ENCODE assay signal across 1 cellular context in the genomic region with DNA sequence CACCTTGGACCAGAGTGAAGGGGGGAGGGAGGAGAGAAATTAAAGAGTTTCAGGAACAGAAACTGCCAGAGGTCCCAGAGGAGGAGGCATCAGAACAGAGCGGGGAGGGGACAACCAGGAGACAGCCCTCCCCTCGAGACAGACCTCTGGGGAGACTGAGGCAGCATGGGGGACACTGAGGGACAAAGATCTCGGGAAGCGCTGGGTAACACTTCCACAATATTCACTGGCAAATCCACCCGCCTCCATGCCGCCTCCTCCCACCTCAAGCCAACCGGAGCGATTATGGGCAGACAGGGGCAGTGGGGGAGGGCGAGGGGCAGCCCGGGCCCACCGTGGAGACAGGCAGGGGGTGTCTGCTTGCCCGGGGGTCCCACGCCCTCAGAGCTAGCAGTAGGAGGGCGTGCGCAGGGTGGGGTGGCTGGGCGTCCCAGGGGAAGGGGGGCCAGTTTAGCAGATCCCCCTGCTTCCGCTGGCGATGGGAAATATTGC.
TF ChIP-seq lines count a peak whose summit lies in the region.

No MANE protein-coding gene starts in this region.

TF ChIP-seq in HEK293, 187 proteins besides CTCF, POLR2A, EP300 and RAD21 (continued from another document and continues in another):
- TF ChIP-seq, protein P1, sequence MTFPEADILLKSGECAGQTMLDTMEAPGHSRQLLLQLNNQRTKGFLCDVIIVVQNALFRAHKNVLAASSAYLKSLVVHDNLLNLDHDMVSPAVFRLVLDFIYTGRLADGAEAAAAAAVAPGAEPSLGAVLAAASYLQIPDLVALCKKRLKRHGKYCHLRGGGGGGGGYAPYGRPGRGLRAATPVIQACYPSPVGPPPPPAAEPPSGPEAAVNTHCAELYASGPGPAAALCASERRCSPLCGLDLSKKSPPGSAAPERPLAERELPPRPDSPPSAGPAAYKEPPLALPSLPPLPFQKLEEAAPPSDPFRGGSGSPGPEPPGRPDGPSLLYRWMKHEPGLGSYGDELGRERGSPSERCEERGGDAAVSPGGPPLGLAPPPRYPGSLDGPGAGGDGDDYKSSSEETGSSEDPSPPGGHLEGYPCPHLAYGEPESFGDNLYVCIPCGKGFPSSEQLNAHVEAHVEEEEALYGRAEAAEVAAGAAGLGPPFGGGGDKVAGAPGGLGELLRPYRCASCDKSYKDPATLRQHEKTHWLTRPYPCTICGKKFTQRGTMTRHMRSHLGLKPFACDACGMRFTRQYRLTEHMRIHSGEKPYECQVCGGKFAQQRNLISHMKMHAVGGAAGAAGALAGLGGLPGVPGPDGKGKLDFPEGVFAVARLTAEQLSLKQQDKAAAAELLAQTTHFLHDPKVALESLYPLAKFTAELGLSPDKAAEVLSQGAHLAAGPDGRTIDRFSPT (tag by site-specific recombination; IDR thresholded peaks at IDR 0.05), result peak; percentile 45; the same call in 1 of the 2 replicates
- TF ChIP-seq, protein P2, sequence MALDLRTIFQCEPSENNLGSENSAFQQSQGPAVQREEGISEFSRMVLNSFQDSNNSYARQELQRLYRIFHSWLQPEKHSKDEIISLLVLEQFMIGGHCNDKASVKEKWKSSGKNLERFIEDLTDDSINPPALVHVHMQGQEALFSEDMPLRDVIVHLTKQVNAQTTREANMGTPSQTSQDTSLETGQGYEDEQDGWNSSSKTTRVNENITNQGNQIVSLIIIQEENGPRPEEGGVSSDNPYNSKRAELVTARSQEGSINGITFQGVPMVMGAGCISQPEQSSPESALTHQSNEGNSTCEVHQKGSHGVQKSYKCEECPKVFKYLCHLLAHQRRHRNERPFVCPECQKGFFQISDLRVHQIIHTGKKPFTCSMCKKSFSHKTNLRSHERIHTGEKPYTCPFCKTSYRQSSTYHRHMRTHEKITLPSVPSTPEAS (tag by site-specific recombination; IDR thresholded peaks at IDR 0.05), result no peak
- peak; percentile 71 for TF ChIP-seq GLIS2 (tag by site-specific recombination; IDR thresholded peaks at IDR 0.05)
- no peak for TF ChIP-seq ZNF114 (tag by site-specific recombination; IDR thresholded peaks at IDR 0.05)
- no peak for TF ChIP-seq ZNF549 (tag by site-specific recombination; IDR thresholded peaks at IDR 0.05)
- TF ChIP-seq ZNF404 (tag by site-specific recombination; IDR thresholded peaks at IDR 0.05), result no peak
- TF ChIP-seq ZNF792 (tag by site-specific recombination; IDR thresholded peaks at IDR 0.05), result no peak
- no peak for TF ChIP-seq ZNF571 (tag by site-specific recombination; IDR thresholded peaks at IDR 0.05)
- no peak for TF ChIP-seq SCRT1 (tag by site-specific recombination; IDR thresholded peaks at IDR 0.05; ENCODE audit: borderline replicate concordance)
- no peak for TF ChIP-seq KLF10 (tag by site-specific recombination; IDR thresholded peaks at IDR 0.05)
- TF ChIP-seq ZIC2 (tag by site-specific recombination; IDR thresholded peaks at IDR 0.05), result peak; percentile 59
- TF ChIP-seq ZFHX2 (tag by site-specific recombination; conservative IDR thresholded peaks at IDR 0.05), result peak; percentile 92
- no peak for TF ChIP-seq ZNF629 (tag by site-specific recombination; IDR thresholded peaks at IDR 0.05)
- no peak for TF ChIP-seq ZBTB17 (tag by site-specific recombination; IDR thresholded peaks at IDR 0.05)
- TF ChIP-seq, protein P3, sequence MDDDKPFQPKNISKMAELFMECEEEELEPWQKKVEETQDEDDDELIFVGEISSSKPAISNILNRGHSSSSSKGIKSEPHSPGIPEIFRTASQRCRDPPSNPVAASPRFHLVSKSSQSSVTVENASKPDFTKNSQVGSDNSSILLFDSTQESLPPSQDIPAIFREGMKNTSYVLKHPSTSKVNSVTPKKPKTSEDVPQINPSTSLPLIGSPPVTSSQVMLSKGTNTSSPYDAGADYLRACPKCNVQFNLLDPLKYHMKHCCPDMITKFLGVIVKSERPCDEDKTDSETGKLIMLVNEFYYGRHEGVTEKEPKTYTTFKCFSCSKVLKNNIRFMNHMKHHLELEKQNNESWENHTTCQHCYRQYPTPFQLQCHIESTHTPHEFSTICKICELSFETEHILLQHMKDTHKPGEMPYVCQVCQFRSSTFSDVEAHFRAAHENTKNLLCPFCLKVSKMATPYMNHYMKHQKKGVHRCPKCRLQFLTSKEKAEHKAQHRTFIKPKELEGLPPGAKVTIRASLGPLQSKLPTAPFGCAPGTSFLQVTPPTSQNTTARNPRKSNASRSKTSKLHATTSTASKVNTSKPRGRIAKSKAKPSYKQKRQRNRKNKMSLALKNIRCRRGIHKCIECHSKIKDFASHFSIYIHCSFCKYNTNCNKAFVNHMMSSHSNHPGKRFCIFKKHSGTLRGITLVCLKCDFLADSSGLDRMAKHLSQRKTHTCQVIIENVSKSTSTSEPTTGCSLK (tag by site-specific recombination; IDR thresholded peaks at IDR 0.05), result no peak
- TF ChIP-seq ZNF423 (tag by site-specific recombination; IDR thresholded peaks at IDR 0.05), result 0 out of 2 replicates have a peak, but pooled peaks have one; percentile 19
- no peak for TF ChIP-seq KLF9 (tag by site-specific recombination; IDR thresholded peaks at IDR 0.05; ENCODE audit: low read depth)
- TF ChIP-seq ZNF707 (tag by site-specific recombination; IDR thresholded peaks at IDR 0.05), result no peak
- TF ChIP-seq, protein P4, sequence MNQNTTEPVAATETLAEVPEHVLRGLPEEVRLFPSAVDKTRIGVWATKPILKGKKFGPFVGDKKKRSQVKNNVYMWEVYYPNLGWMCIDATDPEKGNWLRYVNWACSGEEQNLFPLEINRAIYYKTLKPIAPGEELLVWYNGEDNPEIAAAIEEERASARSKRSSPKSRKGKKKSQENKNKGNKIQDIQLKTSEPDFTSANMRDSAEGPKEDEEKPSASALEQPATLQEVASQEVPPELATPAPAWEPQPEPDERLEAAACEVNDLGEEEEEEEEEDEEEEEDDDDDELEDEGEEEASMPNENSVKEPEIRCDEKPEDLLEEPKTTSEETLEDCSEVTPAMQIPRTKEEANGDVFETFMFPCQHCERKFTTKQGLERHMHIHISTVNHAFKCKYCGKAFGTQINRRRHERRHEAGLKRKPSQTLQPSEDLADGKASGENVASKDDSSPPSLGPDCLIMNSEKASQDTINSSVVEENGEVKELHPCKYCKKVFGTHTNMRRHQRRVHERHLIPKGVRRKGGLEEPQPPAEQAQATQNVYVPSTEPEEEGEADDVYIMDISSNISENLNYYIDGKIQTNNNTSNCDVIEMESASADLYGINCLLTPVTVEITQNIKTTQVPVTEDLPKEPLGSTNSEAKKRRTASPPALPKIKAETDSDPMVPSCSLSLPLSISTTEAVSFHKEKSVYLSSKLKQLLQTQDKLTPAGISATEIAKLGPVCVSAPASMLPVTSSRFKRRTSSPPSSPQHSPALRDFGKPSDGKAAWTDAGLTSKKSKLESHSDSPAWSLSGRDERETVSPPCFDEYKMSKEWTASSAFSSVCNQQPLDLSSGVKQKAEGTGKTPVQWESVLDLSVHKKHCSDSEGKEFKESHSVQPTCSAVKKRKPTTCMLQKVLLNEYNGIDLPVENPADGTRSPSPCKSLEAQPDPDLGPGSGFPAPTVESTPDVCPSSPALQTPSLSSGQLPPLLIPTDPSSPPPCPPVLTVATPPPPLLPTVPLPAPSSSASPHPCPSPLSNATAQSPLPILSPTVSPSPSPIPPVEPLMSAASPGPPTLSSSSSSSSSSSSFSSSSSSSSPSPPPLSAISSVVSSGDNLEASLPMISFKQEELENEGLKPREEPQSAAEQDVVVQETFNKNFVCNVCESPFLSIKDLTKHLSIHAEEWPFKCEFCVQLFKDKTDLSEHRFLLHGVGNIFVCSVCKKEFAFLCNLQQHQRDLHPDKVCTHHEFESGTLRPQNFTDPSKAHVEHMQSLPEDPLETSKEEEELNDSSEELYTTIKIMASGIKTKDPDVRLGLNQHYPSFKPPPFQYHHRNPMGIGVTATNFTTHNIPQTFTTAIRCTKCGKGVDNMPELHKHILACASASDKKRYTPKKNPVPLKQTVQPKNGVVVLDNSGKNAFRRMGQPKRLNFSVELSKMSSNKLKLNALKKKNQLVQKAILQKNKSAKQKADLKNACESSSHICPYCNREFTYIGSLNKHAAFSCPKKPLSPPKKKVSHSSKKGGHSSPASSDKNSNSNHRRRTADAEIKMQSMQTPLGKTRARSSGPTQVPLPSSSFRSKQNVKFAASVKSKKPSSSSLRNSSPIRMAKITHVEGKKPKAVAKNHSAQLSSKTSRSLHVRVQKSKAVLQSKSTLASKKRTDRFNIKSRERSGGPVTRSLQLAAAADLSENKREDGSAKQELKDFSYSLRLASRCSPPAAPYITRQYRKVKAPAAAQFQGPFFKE (tag by site-specific recombination; IDR thresholded peaks at IDR 0.05; ENCODE audit: borderline replicate concordance), result no peak
- TF ChIP-seq, protein P5, sequence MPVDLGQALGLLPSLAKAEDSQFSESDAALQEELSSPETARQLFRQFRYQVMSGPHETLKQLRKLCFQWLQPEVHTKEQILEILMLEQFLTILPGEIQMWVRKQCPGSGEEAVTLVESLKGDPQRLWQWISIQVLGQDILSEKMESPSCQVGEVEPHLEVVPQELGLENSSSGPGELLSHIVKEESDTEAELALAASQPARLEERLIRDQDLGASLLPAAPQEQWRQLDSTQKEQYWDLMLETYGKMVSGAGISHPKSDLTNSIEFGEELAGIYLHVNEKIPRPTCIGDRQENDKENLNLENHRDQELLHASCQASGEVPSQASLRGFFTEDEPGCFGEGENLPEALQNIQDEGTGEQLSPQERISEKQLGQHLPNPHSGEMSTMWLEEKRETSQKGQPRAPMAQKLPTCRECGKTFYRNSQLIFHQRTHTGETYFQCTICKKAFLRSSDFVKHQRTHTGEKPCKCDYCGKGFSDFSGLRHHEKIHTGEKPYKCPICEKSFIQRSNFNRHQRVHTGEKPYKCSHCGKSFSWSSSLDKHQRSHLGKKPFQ (tag by site-specific recombination; IDR thresholded peaks at IDR 0.05), result no peak
- TF ChIP-seq ZNF311 (tag by site-specific recombination; IDR thresholded peaks at IDR 0.05; ENCODE audit: borderline replicate concordance), result no peak
- TF ChIP-seq, protein P6, sequence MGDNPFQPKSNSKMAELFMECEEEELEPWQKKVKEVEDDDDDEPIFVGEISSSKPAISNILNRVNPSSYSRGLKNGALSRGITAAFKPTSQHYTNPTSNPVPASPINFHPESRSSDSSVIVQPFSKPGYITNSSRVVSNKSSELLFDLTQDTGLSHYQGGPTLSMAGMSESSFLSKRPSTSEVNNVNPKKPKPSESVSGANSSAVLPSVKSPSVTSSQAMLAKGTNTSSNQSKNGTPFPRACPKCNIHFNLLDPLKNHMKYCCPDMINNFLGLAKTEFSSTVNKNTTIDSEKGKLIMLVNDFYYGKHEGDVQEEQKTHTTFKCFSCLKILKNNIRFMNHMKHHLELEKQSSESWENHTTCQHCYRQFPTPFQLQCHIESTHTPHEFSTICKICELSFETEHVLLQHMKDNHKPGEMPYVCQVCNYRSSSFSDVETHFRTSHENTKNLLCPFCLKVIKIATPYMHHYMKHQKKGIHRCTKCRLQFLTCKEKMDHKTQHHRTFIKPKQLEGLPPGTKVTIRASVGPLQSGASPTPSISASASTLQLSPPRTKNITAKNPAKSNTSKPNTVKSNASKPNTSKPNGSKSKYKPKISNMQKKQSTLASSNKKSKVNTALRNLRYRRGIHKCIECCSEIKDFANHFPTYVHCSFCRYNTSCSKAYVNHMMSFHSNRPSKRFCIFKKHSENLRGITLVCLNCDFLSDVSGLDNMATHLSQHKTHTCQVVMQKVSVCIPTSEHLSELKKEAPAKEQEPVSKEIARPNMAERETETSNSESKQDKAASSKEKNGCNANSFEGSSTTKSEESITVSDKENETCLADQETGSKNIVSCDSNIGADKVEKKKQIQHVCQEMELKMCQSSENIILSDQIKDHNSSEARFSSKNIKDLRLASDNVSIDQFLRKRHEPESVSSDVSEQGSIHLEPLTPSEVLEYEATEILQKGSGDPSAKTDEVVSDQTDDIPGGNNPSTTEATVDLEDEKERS (tag by site-specific recombination; IDR thresholded peaks at IDR 0.05), result no peak
- no peak for TF ChIP-seq ZNF274 (IDR thresholded peaks at IDR 0.05; ENCODE audit: low read length)
- no peak for TF ChIP-seq ZNF274 (tag by site-specific recombination; IDR thresholded peaks at IDR 0.05; ENCODE audit: borderline replicate concordance)
- TF ChIP-seq, protein P7, sequence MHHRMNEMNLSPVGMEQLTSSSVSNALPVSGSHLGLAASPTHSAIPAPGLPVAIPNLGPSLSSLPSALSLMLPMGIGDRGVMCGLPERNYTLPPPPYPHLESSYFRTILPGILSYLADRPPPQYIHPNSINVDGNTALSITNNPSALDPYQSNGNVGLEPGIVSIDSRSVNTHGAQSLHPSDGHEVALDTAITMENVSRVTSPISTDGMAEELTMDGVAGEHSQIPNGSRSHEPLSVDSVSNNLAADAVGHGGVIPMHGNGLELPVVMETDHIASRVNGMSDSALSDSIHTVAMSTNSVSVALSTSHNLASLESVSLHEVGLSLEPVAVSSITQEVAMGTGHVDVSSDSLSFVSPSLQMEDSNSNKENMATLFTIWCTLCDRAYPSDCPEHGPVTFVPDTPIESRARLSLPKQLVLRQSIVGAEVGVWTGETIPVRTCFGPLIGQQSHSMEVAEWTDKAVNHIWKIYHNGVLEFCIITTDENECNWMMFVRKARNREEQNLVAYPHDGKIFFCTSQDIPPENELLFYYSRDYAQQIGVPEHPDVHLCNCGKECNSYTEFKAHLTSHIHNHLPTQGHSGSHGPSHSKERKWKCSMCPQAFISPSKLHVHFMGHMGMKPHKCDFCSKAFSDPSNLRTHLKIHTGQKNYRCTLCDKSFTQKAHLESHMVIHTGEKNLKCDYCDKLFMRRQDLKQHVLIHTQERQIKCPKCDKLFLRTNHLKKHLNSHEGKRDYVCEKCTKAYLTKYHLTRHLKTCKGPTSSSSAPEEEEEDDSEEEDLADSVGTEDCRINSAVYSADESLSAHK (tag by site-specific recombination; IDR thresholded peaks at IDR 0.05), result peak; percentile 97
- TF ChIP-seq, protein P8, sequence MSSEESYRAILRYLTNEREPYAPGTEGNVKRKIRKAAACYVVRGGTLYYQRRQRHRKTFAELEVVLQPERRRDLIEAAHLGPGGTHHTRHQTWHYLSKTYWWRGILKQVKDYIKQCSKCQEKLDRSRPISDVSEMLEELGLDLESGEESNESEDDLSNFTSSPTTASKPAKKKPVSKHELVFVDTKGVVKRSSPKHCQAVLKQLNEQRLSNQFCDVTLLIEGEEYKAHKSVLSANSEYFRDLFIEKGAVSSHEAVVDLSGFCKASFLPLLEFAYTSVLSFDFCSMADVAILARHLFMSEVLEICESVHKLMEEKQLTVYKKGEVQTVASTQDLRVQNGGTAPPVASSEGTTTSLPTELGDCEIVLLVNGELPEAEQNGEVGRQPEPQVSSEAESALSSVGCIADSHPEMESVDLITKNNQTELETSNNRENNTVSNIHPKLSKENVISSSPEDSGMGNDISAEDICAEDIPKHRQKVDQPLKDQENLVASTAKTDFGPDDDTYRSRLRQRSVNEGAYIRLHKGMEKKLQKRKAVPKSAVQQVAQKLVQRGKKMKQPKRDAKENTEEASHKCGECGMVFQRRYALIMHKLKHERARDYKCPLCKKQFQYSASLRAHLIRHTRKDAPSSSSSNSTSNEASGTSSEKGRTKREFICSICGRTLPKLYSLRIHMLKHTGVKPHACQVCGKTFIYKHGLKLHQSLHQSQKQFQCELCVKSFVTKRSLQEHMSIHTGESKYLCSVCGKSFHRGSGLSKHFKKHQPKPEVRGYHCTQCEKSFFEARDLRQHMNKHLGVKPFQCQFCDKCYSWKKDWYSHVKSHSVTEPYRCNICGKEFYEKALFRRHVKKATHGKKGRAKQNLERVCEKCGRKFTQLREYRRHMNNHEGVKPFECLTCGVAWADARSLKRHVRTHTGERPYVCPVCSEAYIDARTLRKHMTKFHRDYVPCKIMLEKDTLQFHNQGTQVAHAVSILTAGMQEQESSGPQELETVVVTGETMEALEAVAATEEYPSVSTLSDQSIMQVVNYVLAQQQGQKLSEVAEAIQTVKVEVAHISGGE (tag by site-specific recombination; conservative IDR thresholded peaks at IDR 0.05; ENCODE audit: low read depth), result no peak; the same call in 1 of the 2 replicates
- TF ChIP-seq ZNF112 (tag by site-specific recombination; IDR thresholded peaks at IDR 0.05), result no peak
- no peak for TF ChIP-seq ZNF184 (tag by site-specific recombination; IDR thresholded peaks at IDR 0.05)
- TF ChIP-seq ZFP37 (tag by site-specific recombination; IDR thresholded peaks at IDR 0.05), result no peak
- TF ChIP-seq ZNF585B (tag by site-specific recombination; IDR thresholded peaks at IDR 0.05), result no peak
- TF ChIP-seq ZNF133 (tag by site-specific recombination; IDR thresholded peaks at IDR 0.05), result no peak
- TF ChIP-seq HOXD13 (CRISPR knock-in tag; IDR thresholded peaks at IDR 0.05; ENCODE audit: borderline replicate concordance), result no peak
